ENCODE assay signal across 24 cellular contexts in the genomic region with DNA sequence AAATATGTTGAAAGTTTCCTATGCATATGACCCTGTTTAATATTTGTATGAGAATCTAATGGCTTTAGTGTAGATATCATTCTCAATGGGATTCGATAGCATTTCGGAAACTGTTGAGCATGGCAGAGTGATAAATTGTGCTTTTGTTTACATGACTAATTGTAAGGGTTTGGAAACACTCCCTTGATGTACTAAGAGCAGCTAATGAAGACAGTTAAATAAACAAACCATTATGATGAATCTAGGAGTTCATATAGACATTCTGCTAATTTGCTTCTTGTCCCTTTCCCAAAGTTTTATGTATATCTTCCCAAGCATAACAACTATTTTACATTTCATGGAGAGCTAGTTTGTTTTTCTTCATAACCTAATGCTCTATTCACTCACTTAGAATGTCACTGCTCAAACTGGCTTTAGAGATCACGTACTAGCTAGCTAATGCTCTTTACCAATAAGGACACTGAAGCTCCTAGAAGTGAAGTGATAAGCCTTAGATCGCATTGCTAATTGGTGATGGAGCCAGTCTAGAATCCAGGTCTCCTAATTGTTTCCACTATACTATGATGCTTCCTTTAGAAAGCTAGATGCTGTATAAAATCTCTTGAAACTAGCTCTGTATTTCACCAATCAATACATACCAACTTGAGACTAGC.
DNase-seq lines count a peak whose midpoint lies in the region; ATAC-seq, FAIRE-seq and TF ChIP-seq lines count a peak whose summit lies in the region.
"Had no signal": no experiment of that assay in that cellular context is flagged by ENCODE, and none has a peak within 500 bp of the region (broad histone marks: within the 10 kb centered on the region; RNA-seq: fewer than 3 reads in every experiment).

No MANE protein-coding gene starts in this region.

- H3K27ac ChIP-seq in A673 (ENCODE audit: low read depth, low read length, poor library complexity, severe bottlenecking) (peak overlapping the region; percentile 84), HEK293 (ENCODE audit: extremely low read depth, low read depth, low read length) (no peak overlapping the region), keratinocyte (ENCODE audit: control insufficient read depth, insufficient read depth, low read length) (no peak overlapping the region)
- H3K27ac ChIP-seq: BLaER1, stomach, tibial artery had no signal

- peak overlapping the region; percentile 71 for H3K4me2 ChIP-seq in keratinocyte (ENCODE audit: control insufficient read depth, extremely low read depth, insufficient read depth, low read depth, low read length)
- H3K4me2 ChIP-seq: BLaER1 had no signal

- CTCF ChIA-PET in A673 (lab: Charles Lee) (interaction anchor here (1.2 kb wide), 1 partner anchor 176 kb away, joined by 3 read pairs; no protein-coding TSS in a partner anchor), HEK293 (lab: Yijun Ruan, JAX) (interaction anchor here (0.6 to 1.2 kb wide), 3 partner anchors 74 to 500 kb away, joined by 3 read pairs; no protein-coding TSS in a partner anchor)

- ATAC-seq in GM18511 (IDR thresholded peaks at IDR 0.05; ENCODE audit: unreplicated experiment) (no peak), GM18502 (IDR thresholded peaks at IDR 0.05; ENCODE audit: poor library complexity, unreplicated experiment) (no peak)
- ATAC-seq: activated CD8-positive, alpha-beta memory T cell treated with anti-CD3 and anti-CD28 coated beads, Interleukin-2, amount 10 ng/mL, durations not matched to agents 7 days and 5 days; activated T-cell treated with anti-CD3 and anti-CD28 coated beads, Interleukin-2, amount 50 U/mL, for 72 hours; mucosa of descending colon; WTC11 had no signal

- H3K27ac Mint-ChIP-seq in activated T-helper 1 cell treated with anti-CD3 and anti-CD28 coated beads, Interleukin-12 subunit alpha, Interleukin-12 subunit beta, Interleukin-2, Interleukin-4 antibody, amounts not matched to agents 30 ng/mL and 10 ng/mL and 1 ng/mL, durations not matched to agents 14 hours and 24 hours and 36 hours = no peak overlapping the region
- H3K27ac Mint-ChIP-seq: activated CD8-positive, alpha-beta memory T cell treated with anti-CD3 and anti-CD28 coated beads, Interleukin-2, amount 10 ng/mL, durations not matched to agents 7 days and 5 days; activated T-cell treated with anti-CD3 and anti-CD28 coated beads, Interleukin-2, amount 50 U/mL, for 72 hours; WTC11 had no signal

- no peaks in the 10 kb centered on the region for H3K4me1 Mint-ChIP-seq in activated T-helper 1 cell treated with anti-CD3 and anti-CD28 coated beads, Interleukin-12 subunit alpha, Interleukin-12 subunit beta, Interleukin-2, Interleukin-4 antibody, amounts not matched to agents 30 ng/mL and 10 ng/mL and 1 ng/mL, durations not matched to agents 14 hours and 24 hours and 36 hours (ENCODE audit: low read depth)
- H3K4me1 Mint-ChIP-seq: activated CD8-positive, alpha-beta memory T cell treated with anti-CD3 and anti-CD28 coated beads, Interleukin-2, amount 10 ng/mL, durations not matched to agents 7 days and 5 days had no signal

- H3K9me1 ChIP-seq in keratinocyte (ENCODE audit: control insufficient read depth, extremely low read depth, insufficient read depth, low read length) = no peaks in the 10 kb centered on the region

- H3K4me3 ChIP-seq in A673 (ENCODE audit: low read depth, low read length, poor library complexity, severe bottlenecking) = no peak overlapping the region
- H3K4me3 ChIP-seq in HEK293 (ENCODE audit: low read depth, low read length) = no peak overlapping the region
- no peak overlapping the region for H3K4me3 ChIP-seq in keratinocyte (ENCODE audit: control insufficient read depth in 2 of 3, extremely low read depth in 1 of 3, insufficient read depth in 2 of 3, low read depth in 1 of 3, low read length in 3 of 3)
- H3K4me3 ChIP-seq: BLaER1, mucosa of descending colon, stomach, tibial artery had no signal

- H3K9me3 ChIP-seq in A673 (ENCODE audit: low read depth, low read length, poor library complexity, severe bottlenecking) = no peaks in the 10 kb centered on the region
- no peaks in the 10 kb centered on the region for H3K9me3 ChIP-seq in HEK293 (ENCODE audit: control insufficient read depth, insufficient read depth, low read depth, low read length)
- H3K9me3 ChIP-seq in keratinocyte (ENCODE audit: control insufficient read depth, low read depth, low read length) = no peaks in the 10 kb centered on the region
- H3K9me3 ChIP-seq: BLaER1, mucosa of descending colon, tibial artery had no signal

- POLR2A ChIA-PET in A673 (lab: Charles Lee; ENCODE audit: low non-redundant PET) (no interaction called here), HEK293 (lab: Yijun Ruan, JAX) (no interaction called here)

- no peaks in the 10 kb centered on the region for H3K79me2 ChIP-seq in keratinocyte (ENCODE audit: control insufficient read depth, insufficient read depth, low read length)

- dilution Hi-C loops in keratinocyte (cut with MboI; ENCODE audit: extremely low pct_ligation_motif_present, low sequenced_read_pairs) = no loop called here

- peak; percentile 65 for FAIRE-seq in keratinocyte (lab: Jason Lieb, UNC)

- H3K36me3 ChIP-seq in A673 (ENCODE audit: insufficient read depth, low read length, poor library complexity, severe bottlenecking) (no peaks in the 10 kb centered on the region), HEK293 (ENCODE audit: control insufficient read depth in 2 of 2, insufficient read depth in 1 of 2, low read length in 2 of 2) (no peaks in the 10 kb centered on the region), keratinocyte (ENCODE audit: control insufficient read depth in 2 of 2, extremely low read depth in 1 of 2, insufficient read depth in 2 of 2, low read length in 2 of 2) (no peaks in the 10 kb centered on the region)
- H3K36me3 ChIP-seq: BLaER1, stomach, tibial artery had no signal

- H3K4me1 ChIP-seq in A673 (ENCODE audit: insufficient read depth, low read length, poor library complexity, severe bottlenecking) (peaks cover 22% of the 10 kb centered on the region), HEK293 (ENCODE audit: control insufficient read depth, insufficient read depth, low read length) (peaks cover 7% of the 10 kb centered on the region; the same call in 1 of the 2 replicates), keratinocyte (ENCODE audit: control insufficient read depth, extremely low read depth, insufficient read depth, low read length) (peaks cover 16% of the 10 kb centered on the region)
- H3K4me1 ChIP-seq: BLaER1, stomach had no signal

- intact Hi-C loops in A673 (cut with micrococcal nuclease; ENCODE audit: unreplicated experiment) = no loop called here
- intact Hi-C loops in activated T-helper 1 cell treated with anti-CD3 and anti-CD28 coated beads, Interleukin-12 subunit alpha, Interleukin-12 subunit beta, Interleukin-2, Interleukin-4 antibody, amounts not matched to agents 30 ng/mL and 10 ng/mL and 1 ng/mL, durations not matched to agents 14 hours and 24 hours and 36 hours (cut with micrococcal nuclease) = no loop called here

- peaks cover 2% of the 10 kb centered on the region for H3K27me3 Mint-ChIP-seq in activated T-helper 1 cell treated with anti-CD3 and anti-CD28 coated beads, Interleukin-12 subunit alpha, Interleukin-12 subunit beta, Interleukin-2, Interleukin-4 antibody, amounts not matched to agents 30 ng/mL and 10 ng/mL and 1 ng/mL, durations not matched to agents 14 hours and 24 hours and 36 hours (ENCODE audit: insufficient read depth)

- H3K27me3 ChIP-seq in A673 (replicated peaks; ENCODE audit: insufficient read depth, low read depth, low read length, poor library complexity) (no peaks in the 10 kb centered on the region), keratinocyte (ENCODE audit: control insufficient read depth, extremely low read depth, insufficient read depth, low read length) (no peaks in the 10 kb centered on the region)
- H3K27me3 ChIP-seq: BLaER1, stomach, tibial artery had no signal

- peak overlapping the region; percentile 71 for H2AFZ ChIP-seq in keratinocyte (ENCODE audit: control insufficient read depth, low read length)

- no peaks in the 10 kb centered on the region for H3K36me3 Mint-ChIP-seq in activated T-helper 1 cell treated with anti-CD3 and anti-CD28 coated beads, Interleukin-12 subunit alpha, Interleukin-12 subunit beta, Interleukin-2, Interleukin-4 antibody, amounts not matched to agents 30 ng/mL and 10 ng/mL and 1 ng/mL, durations not matched to agents 14 hours and 24 hours and 36 hours (ENCODE audit: low read depth)
- H3K36me3 Mint-ChIP-seq: activated CD8-positive, alpha-beta memory T cell treated with anti-CD3 and anti-CD28 coated beads, Interleukin-2, amount 10 ng/mL, durations not matched to agents 7 days and 5 days; WTC11 had no signal

- DNase-seq in A673 (ENCODE audit: low spot score) (no peak), RPMI7951 (ENCODE audit: low read depth) (peak; percentile 41), keratinocyte (ENCODE audit: low read depth, low spot score) (no peak), NCI-H2171 (lab: John Stamatoyannopoulos, UW) (no peak)
- no peak for DNase-seq in activated T-helper 1 cell treated with anti-CD3 and anti-CD28 coated beads, Interleukin-12 subunit alpha, Interleukin-12 subunit beta, Interleukin-2, Interleukin-4 antibody, amounts not matched to agents 30 ng/mL and 10 ng/mL and 1 ng/mL, durations not matched to agents 14 hours and 24 hours and 36 hours (ENCODE audit: low spot score)
- DNase-seq: activated CD4-positive, alpha-beta T cell treated with anti-CD3 and anti-CD28 coated beads, Interleukin-2, amount 50 U/mL, for 1 hour; activated CD8-positive, alpha-beta memory T cell treated with anti-CD3 and anti-CD28 coated beads, Interleukin-2, amount 10 ng/mL, durations not matched to agents 7 days and 5 days; activated naive CD4-positive, alpha-beta T cell treated with Interleukin-2 at 50 U/mL for 16 hours; activated T-cell treated with anti-CD3 and anti-CD28 coated beads, Interleukin-2, amount 50 U/mL, for 72 hours; amniotic stem cell; DND-41; glutamatergic neuron; H7; mucosa of descending colon; NCI-H510A; stimulated activated CD8-positive, alpha-beta memory T cell treated with anti-CD3 and anti-CD28 coated beads, Interleukin-4, amount 100 ng/mL, for 48 hours; stomach; tibial artery had no signal

- no TSS peak for BruUV-seq in A673 (replicated peaks; lab: Mats Ljungman, UMichigan)

- TF ChIP-seq CTCF in A673 (conservative IDR thresholded peaks at IDR 0.05; ENCODE audit: low read depth, low read length) (no peak), HEK293 (tag by site-specific recombination; IDR thresholded peaks at IDR 0.05) (no peak), keratinocyte (optimal IDR thresholded peaks at IDR 0.05 in 1 of 3, IDR thresholded peaks at IDR 0.05 in 1 of 3, conservative IDR thresholded peaks at IDR 0.05 in 1 of 3; ENCODE audit: extremely low read depth in 1 of 3, insufficient read depth in 2 of 3, low read length in 3 of 3) (no peak)

- H3K9ac ChIP-seq in keratinocyte (ENCODE audit: control insufficient read depth, extremely low read depth, insufficient read depth, low read length) = no peak overlapping the region
- H3K9ac ChIP-seq: BLaER1 had no signal

- H3K4me3 Mint-ChIP-seq in activated T-helper 1 cell treated with anti-CD3 and anti-CD28 coated beads, Interleukin-12 subunit alpha, Interleukin-12 subunit beta, Interleukin-2, Interleukin-4 antibody, amounts not matched to agents 30 ng/mL and 10 ng/mL and 1 ng/mL, durations not matched to agents 14 hours and 24 hours and 36 hours = no peak overlapping the region
- H3K4me3 Mint-ChIP-seq: activated CD8-positive, alpha-beta memory T cell treated with anti-CD3 and anti-CD28 coated beads, Interleukin-2, amount 10 ng/mL, durations not matched to agents 7 days and 5 days; activated T-cell treated with anti-CD3 and anti-CD28 coated beads, Interleukin-2, amount 50 U/mL, for 72 hours; nephron; WTC11 had no signal

- H3K9me3 Mint-ChIP-seq in activated T-helper 1 cell treated with anti-CD3 and anti-CD28 coated beads, Interleukin-12 subunit alpha, Interleukin-12 subunit beta, Interleukin-2, Interleukin-4 antibody, amounts not matched to agents 30 ng/mL and 10 ng/mL and 1 ng/mL, durations not matched to agents 14 hours and 24 hours and 36 hours = no peaks in the 10 kb centered on the region
- H3K9me3 Mint-ChIP-seq: activated T-cell treated with anti-CD3 and anti-CD28 coated beads, Interleukin-2, amount 50 U/mL, for 72 hours; nephron; WTC11 had no signal

- no peaks in the 10 kb centered on the region for H4K20me1 ChIP-seq in keratinocyte (ENCODE audit: control insufficient read depth, extremely low read depth, insufficient read depth, low read length)
- H4K20me1 ChIP-seq: BLaER1 had no signal
